Comparison of ENCODE assay signal across 11 cellular contexts in genomic region chr3:189267981-189268613, GRCh38.
DNase-seq lines count a peak whose midpoint lies in the region; ATAC-seq and TF ChIP-seq lines count a peak whose summit lies in the region.
"Had no signal": no experiment of that assay in that cellular context is flagged by ENCODE, and none has a peak within 500 bp of the region (broad histone marks: within the 10 kb centered on the region; RNA-seq: fewer than 3 reads in every experiment).

No MANE protein-coding gene starts in this region.

- H3K9me3 Mint-ChIP-seq in mesothelial cell of epicardium = no peaks in the 10 kb centered on the region

- H3K4me3 Mint-ChIP-seq in mesothelial cell of epicardium = no peak overlapping the region

- in situ Hi-C loops in Caki2 (cut with HindIII; ENCODE audit: low pct_unique_long_range_greater_than_20kb, low sequenced_read_pairs) = no loop called here

- no peak overlapping the region for H3K27ac Mint-ChIP-seq in mesothelial cell of epicardium

- DNase-seq in Caki2 (ENCODE audit: low read depth) = peak; percentile 95
- peak; percentile 10 for DNase-seq in HuH-7 (ENCODE audit: low spot score)
- DNase-seq in astrocyte of the hippocampus (ENCODE audit: low read depth, low spot score) = peak; percentile 31
- no peak for DNase-seq in mesothelial cell of epicardium (ENCODE audit: low spot score in 2 of 2, unreplicated experiment in 2 of 2)
- DNase-seq in NCI-H2081 treated with DMSO at 0.1 percent for 48 hours (lab: John Stamatoyannopoulos, UW) = no peak
- DNase-seq: NCI-H1092 treated with DMSO at 0.1 percent for 48 hours; stimulated activated naive CD4-positive, alpha-beta T cell treated with Interleukin-2 at 50 U/mL for 16 hours; WERI-Rb-1 had no signal

- no peaks in the 10 kb centered on the region for H3K36me3 Mint-ChIP-seq in mesothelial cell of epicardium

- ATAC-seq in HG03571 (IDR thresholded peaks at IDR 0.05; ENCODE audit: unreplicated experiment) (no peak), HG02884 (IDR thresholded peaks at IDR 0.05; ENCODE audit: unreplicated experiment) (no peak), HG02885 (IDR thresholded peaks at IDR 0.05; ENCODE audit: poor library complexity, unreplicated experiment) (no peak)

- TF ChIP-seq CTCF in mesothelial cell of epicardium (IDR thresholded peaks at IDR 0.05; ENCODE audit: unreplicated experiment) = peak; percentile 14

- no peaks in the 10 kb centered on the region for H3K27me3 Mint-ChIP-seq in mesothelial cell of epicardium (ENCODE audit: low read depth)

- H3K4me1 Mint-ChIP-seq in mesothelial cell of epicardium = peaks cover 12% of the 10 kb centered on the region

Comparison
In these comparisons a context has a peak if more than half of its experiments do, and no peak if none do; other contexts are left out.
1. DNase-seq: peak in Caki2 (single experiment), HuH-7 (single experiment) and astrocyte of the hippocampus (single experiment); none in mesothelial cell of epicardium (0 of 2) and NCI-H2081 treated with DMSO at 0.1 percent for 48 hours (single experiment).